In the genomic region with DNA sequence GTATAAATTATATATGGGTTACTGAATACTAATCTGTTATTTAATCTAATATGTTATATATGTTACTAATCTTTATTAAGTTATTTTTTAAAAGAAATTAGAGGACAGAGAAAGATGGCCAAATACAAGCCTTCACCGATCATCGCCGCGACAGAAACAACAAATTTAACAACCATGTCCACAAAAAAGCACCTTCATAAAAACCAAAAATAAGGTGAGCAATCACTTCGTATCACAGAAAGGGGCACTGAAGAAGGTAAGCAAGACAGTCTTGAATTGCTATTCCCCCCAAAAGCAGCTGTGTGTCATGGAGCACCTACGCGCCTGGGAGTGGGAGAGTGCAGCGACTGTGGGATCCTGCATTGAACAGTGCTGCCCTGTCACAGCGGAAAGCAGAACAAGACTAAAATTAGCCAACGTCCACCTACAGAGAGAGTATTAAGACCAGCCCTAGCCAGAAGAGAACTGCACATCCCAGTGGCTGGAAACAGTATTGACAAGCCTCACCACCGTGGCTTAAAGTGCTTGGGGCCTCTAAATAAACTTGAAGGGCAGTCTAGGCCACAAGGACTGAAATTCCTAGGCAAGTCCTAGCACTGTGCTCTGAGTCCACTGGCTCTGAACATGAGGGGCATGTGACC, we compare ENCODE assay signal across 13 cellular contexts. TPM values are rescaled to one million over a fixed set of nuclear protein-coding genes. Genes with fewer than 3 reads are reported as not detected.
A peak's percentile ranks its signal among the peaks of the same experiment; 100 is the strongest.
DNase-seq lines count a peak whose midpoint lies in the region; ATAC-seq and TF ChIP-seq lines count a peak whose summit lies in the region.
"Had no signal": no experiment of that assay in that cellular context is flagged by ENCODE, and none has a peak within 500 bp of the region (broad histone marks: within the 10 kb centered on the region; RNA-seq: fewer than 3 reads in every experiment).

No MANE protein-coding gene starts in this region.

- DNase-seq in PC-3 (no peak), left kidney (ENCODE audit: low read depth, low spot score) (peak; percentile 19), kidney tubule cell (ENCODE audit: low spot score) (no peak), NCI-H2107 treated with DMSO at 0.1 percent for 48 hours (lab: John Stamatoyannopoulos, UW; ENCODE audit: unreplicated experiment) (no peak), testis (no peak)
- DNase-seq: activated naive CD4-positive, alpha-beta T cell treated with anti-CD3 and anti-CD28 coated beads for 36 hours; cerebellar nuclear complex; MM.1S; stimulated activated CD4-positive, alpha-beta T cell treated with anti-CD3 and anti-CD28 coated beads, Interleukin-4, amount 100 ng/mL, for 1 hour; T-helper 1 cell had no signal

- intact Hi-C loops in PC-3 (cut with micrococcal nuclease), result no loop called here
- intact Hi-C loops in testis (cut with DNase I; ENCODE audit: low total_unique reads), result no loop called here

- no peaks in the 10 kb centered on the region for H3F3A ChIP-seq in PC-3 (ENCODE audit: low read length, unreplicated experiment)

- no peaks in the 10 kb centered on the region for H3K9me3 ChIP-seq in HEK293 (ENCODE audit: control insufficient read depth, insufficient read depth, low read depth, low read length)
- H3K9me3 ChIP-seq in PC-3 (ENCODE audit: low read length), result no peaks in the 10 kb centered on the region
- no peaks in the 10 kb centered on the region for H3K9me3 ChIP-seq in testis
- H3K9me3 ChIP-seq: esophagus muscularis mucosa had no signal

- no peak for TF ChIP-seq POLR2A in testis (IDR thresholded peaks at IDR 0.05)

- 79 to 83% methylated on average over 11 of the region's 11 CpGs for WGBS in testis, 2 donors

- H3K4me3 ChIP-seq in HEK293 (ENCODE audit: low read depth, low read length) (no peak overlapping the region), PC-3 (ENCODE audit: low read length) (no peak overlapping the region), testis (no peak overlapping the region)
- H3K4me3 ChIP-seq: esophagus muscularis mucosa had no signal

- no peak overlapping the region for H2AFZ ChIP-seq in PC-3 (ENCODE audit: low read length)

- no peaks in the 10 kb centered on the region for H3K27me3 ChIP-seq in PC-3 (ENCODE audit: low read length)
- no peaks in the 10 kb centered on the region for H3K27me3 ChIP-seq in testis
- H3K27me3 ChIP-seq: esophagus muscularis mucosa had no signal

- no peak overlapping the region for H3K4me2 ChIP-seq in PC-3 (ENCODE audit: low read length)

- TF ChIP-seq CTCF in GM12872 (IDR thresholded peaks at IDR 0.05; ENCODE audit: insufficient read depth, low read depth, low read length) (peak; percentile 38; the same call in 2 of the 3 replicates), HEK293 (tag by site-specific recombination; IDR thresholded peaks at IDR 0.05) (no peak), PC-3 (conservative IDR thresholded peaks at IDR 0.05; ENCODE audit: low read depth, low read length) (no peak), testis (IDR thresholded peaks at IDR 0.05) (no peak)

- H3K79me2 ChIP-seq in PC-3 (ENCODE audit: low read length), result peaks cover 79% of the 10 kb centered on the region

- H3K36me3 ChIP-seq in HEK293 (ENCODE audit: control insufficient read depth in 2 of 2, insufficient read depth in 1 of 2, low read length in 2 of 2) (no peaks in the 10 kb centered on the region), PC-3 (ENCODE audit: low read depth, low read length) (no peaks in the 10 kb centered on the region), testis (ENCODE audit: low read depth, missing control alignments) (no peaks in the 10 kb centered on the region)
- H3K36me3 ChIP-seq: esophagus muscularis mucosa had no signal

- H4K20me1 ChIP-seq in PC-3 (ENCODE audit: low read length), result 0 out of 2 replicates have a peak, but pooled peaks cover 11% of the 10 kb centered on the region

- no peaks in the 10 kb centered on the region for H3K9me2 ChIP-seq in PC-3 (replicated peaks; ENCODE audit: low read length)

- H3K9ac ChIP-seq in PC-3 (ENCODE audit: low read length), result no peak overlapping the region

- H3K4me1 ChIP-seq in HEK293 (ENCODE audit: control insufficient read depth, insufficient read depth, low read length) (peaks cover 17% of the 10 kb centered on the region), PC-3 (ENCODE audit: insufficient read depth, low read length) (0 out of 2 replicates have a peak, but pooled peaks cover 3% of the 10 kb centered on the region), testis (no peaks in the 10 kb centered on the region)

- POLR2A ChIA-PET in HEK293 (lab: Yijun Ruan, JAX), result interaction anchor here (0.6 kb wide), 1 partner anchor 1153 kb away, joined by 3 read pairs; no protein-coding TSS in a partner anchor
- POLR2A ChIA-PET in PC-3 (lab: Charles Lee; ENCODE audit: unreplicated experiment), result interaction anchor here (0.6 kb wide), 1 partner anchor 14 kb away, joined by 6 read pairs; no protein-coding TSS in a partner anchor

- ATAC-seq in PC-3, result peak; percentile 22; the same call in 1 of the 2 replicates

- BruUV-seq in PC-3 (replicated peaks; lab: Mats Ljungman, UMichigan), result no TSS peak

- CTCF ChIA-PET in HEK293 (lab: Yijun Ruan, JAX) (no interaction called here), PC-3 (lab: Charles Lee) (no interaction called here)

- H3K27ac ChIP-seq in HEK293 (ENCODE audit: extremely low read depth, low read depth, low read length) (no peak overlapping the region), PC-3 (ENCODE audit: low read length) (no peak overlapping the region), testis (no peak overlapping the region)
- H3K27ac ChIP-seq: esophagus muscularis mucosa had no signal

TF ChIP-seq in HEK293, 187 proteins besides CTCF, POLR2A, EP300 and RAD21:
- TF ChIP-seq ZFHX2 (tag by site-specific recombination; conservative IDR thresholded peaks at IDR 0.05), result peak; percentile 33; the same call in 1 of the 2 replicates
- peak; percentile 45; the same call in 1 of the 2 replicates for TF ChIP-seq EGR2 (tag by site-specific recombination; IDR thresholded peaks at IDR 0.05; ENCODE audit: low read depth)
- TF ChIP-seq ZNF488 (tag by site-specific recombination; IDR thresholded peaks at IDR 0.05), result no peak
- no peak for TF ChIP-seq ZBTB21 (tag by site-specific recombination; IDR thresholded peaks at IDR 0.05)
- TF ChIP-seq, protein P1, sequence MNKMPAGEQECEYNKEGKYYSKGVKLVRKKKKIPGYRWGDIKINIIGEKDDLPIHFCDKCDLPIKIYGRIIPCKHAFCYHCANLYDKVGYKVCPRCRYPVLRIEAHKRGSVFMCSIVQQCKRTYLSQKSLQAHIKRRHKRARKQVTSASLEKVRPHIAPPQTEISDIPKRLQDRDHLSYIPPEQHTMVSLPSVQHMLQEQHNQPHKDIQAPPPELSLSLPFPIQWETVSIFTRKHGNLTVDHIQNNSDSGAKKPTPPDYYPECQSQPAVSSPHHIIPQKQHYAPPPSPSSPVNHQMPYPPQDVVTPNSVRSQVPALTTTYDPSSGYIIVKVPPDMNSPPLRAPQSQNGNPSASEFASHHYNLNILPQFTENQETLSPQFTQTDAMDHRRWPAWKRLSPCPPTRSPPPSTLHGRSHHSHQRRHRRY (tag by site-specific recombination; IDR thresholded peaks at IDR 0.05), result no peak
- TF ChIP-seq OVOL3 (tag by site-specific recombination; IDR thresholded peaks at IDR 0.05), result no peak
- TF ChIP-seq ZNF658 (tag by site-specific recombination; IDR thresholded peaks at IDR 0.05), result no peak
- peak; percentile 38; the same call in 1 of the 2 replicates for TF ChIP-seq TRIM28 (IDR thresholded peaks at IDR 0.05; ENCODE audit: borderline replicate concordance, low read length)
TF ChIP-seq in HEK293: peak in this region for 3.

RNA-seq across cellular contexts. Expression of gene LRBA, which starts 38.5 kb away (rescaled TPM):
- total RNA-seq in PC-3 (2014; rRNA removed) (38.2 and 40.8 TPM in 2 replicates), testis (10 to 100 TPM; 60.8 to 61.1 TPM)
- polyA plus RNA-seq in testis (ENCODE audit: insufficient read depth, low read depth, low replicate concordance), result 24.6 TPM
